24 cellular contexts compared by ENCODE assay signal in the genomic region with DNA sequence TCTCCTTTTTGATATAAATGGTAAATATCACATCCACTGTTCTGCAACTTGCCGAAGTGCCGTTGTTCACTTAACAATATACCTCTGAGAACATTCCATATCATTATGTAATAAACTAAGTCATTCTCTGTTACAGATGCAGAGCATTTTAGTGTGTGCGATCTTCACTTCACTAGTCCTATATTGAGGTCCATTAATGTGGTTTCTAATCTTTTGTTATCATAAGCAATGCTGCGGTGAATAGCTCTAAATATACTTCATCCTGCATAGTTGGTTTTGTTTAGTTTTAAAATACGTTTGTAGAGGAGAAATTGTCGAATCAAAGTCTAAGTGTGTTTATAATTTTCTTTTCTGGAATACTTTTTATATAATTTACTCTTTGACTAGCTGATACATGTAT.
"Had no signal": no experiment of that assay in that cellular context is flagged by ENCODE, and none has a peak within 500 bp of the region (broad histone marks: within the 10 kb centered on the region; RNA-seq: fewer than 3 reads in every experiment).

No MANE protein-coding gene starts in this region.

- H3K36me3 ChIP-seq: cardiac muscle cell, heart left ventricle, lower lobe of right lung, right atrium auricular region, suprapubic skin, tibial nerve, WERI-Rb-1 had no signal

- H3K27ac Mint-ChIP-seq: activated naive CD8-positive, alpha-beta T cell; activated T-cell treated with anti-CD3 and anti-CD28 coated beads, Interleukin-2, amount 50 U/mL, for 24 hours; effector memory CD8-positive, alpha-beta T cell; natural killer cell treated with Interleukin-12 subunit alpha and Interleukin-12 subunit beta and Interleukin-15 and Interleukin-18, amount 100 ng/mL, for 72 hours; T-helper 1 cell treated with Interleukin-12 subunit alpha and Interleukin-12 subunit beta and Interleukin-4 antibody, amounts not matched to agents 30 μg/mL and 1 μg/mL, for 36 hours had no signal

- H3K4me1 ChIP-seq: lower lobe of right lung, right atrium auricular region, suprapubic skin, tibial nerve had no signal

- H3K9me3 Mint-ChIP-seq: activated T-cell treated with anti-CD3 and anti-CD28 coated beads, Interleukin-2, amount 50 U/mL, for 24 hours; effector memory CD8-positive, alpha-beta T cell; natural killer cell treated with Interleukin-12 subunit alpha and Interleukin-12 subunit beta and Interleukin-15 and Interleukin-18, amount 100 ng/mL, for 72 hours; T-helper 1 cell treated with Interleukin-12 subunit alpha and Interleukin-12 subunit beta and Interleukin-4 antibody, amounts not matched to agents 30 μg/mL and 1 μg/mL, for 36 hours had no signal

- H3K27me3 Mint-ChIP-seq: activated naive CD8-positive, alpha-beta T cell; activated T-cell treated with anti-CD3 and anti-CD28 coated beads, Interleukin-2, amount 50 U/mL, for 24 hours; effector memory CD8-positive, alpha-beta T cell; natural killer cell treated with Interleukin-12 subunit alpha and Interleukin-12 subunit beta and Interleukin-15 and Interleukin-18, amount 100 ng/mL, for 72 hours had no signal

- H3K4me3 Mint-ChIP-seq: activated naive CD8-positive, alpha-beta T cell; activated T-cell treated with anti-CD3 and anti-CD28 coated beads, Interleukin-2, amount 50 U/mL, for 24 hours; brain; effector memory CD8-positive, alpha-beta T cell; natural killer cell treated with Interleukin-12 subunit alpha and Interleukin-12 subunit beta and Interleukin-15 and Interleukin-18, amount 100 ng/mL, for 72 hours; T-helper 1 cell treated with Interleukin-12 subunit alpha and Interleukin-12 subunit beta and Interleukin-4 antibody, amounts not matched to agents 30 μg/mL and 1 μg/mL, for 36 hours had no signal

- H3K4me3 ChIP-seq: cardiac muscle cell, heart left ventricle, lower lobe of right lung, right atrium auricular region, suprapubic skin, tibial nerve had no signal

- DNase-seq: activated CD4-positive, alpha-beta T cell treated with anti-CD3 and anti-CD28 coated beads for 48 hours; activated CD4-positive, alpha-beta T cell treated with anti-CD3 and anti-CD28 coated beads, Interleukin-2, amount 50 U/mL, for 48 hours; activated CD8-positive, alpha-beta memory T cell treated with anti-CD3 and anti-CD28 coated beads, Interleukin-2, amount 50 U/mL, for 48 hours; activated gamma-delta T cell; activated T-cell treated with anti-CD3 and anti-CD28 coated beads, Interleukin-2, amount 50 U/mL, for 24 hours; aorta; cortex of kidney; effector memory CD8-positive, alpha-beta T cell; foreskin keratinocyte; heart left ventricle; kidney glomerular epithelial cell; lower lobe of right lung; stimulated activated naive CD4-positive, alpha-beta T cell; T-helper 9 cell; WERI-Rb-1 had no signal

- H3K27me3 ChIP-seq: cardiac muscle cell, foreskin keratinocyte, heart left ventricle, right atrium auricular region, suprapubic skin, tibial nerve had no signal

- H3K9me3 ChIP-seq: heart left ventricle, lower lobe of right lung, right atrium auricular region, suprapubic skin, tibial nerve had no signal

- H3K36me3 Mint-ChIP-seq: activated naive CD8-positive, alpha-beta T cell; brain; natural killer cell treated with Interleukin-12 subunit alpha and Interleukin-12 subunit beta and Interleukin-15 and Interleukin-18, amount 100 ng/mL, for 72 hours had no signal

- H3K27ac ChIP-seq: cardiac muscle cell, foreskin keratinocyte, heart left ventricle, lower lobe of right lung, right atrium auricular region, suprapubic skin, tibial nerve, WERI-Rb-1 had no signal

- ATAC-seq: effector memory CD8-positive, alpha-beta T cell; heart left ventricle; left lobe of liver; lower lobe of right lung; natural killer cell treated with Interleukin-12 subunit alpha and Interleukin-12 subunit beta and Interleukin-15 and Interleukin-18, amount 100 ng/mL, for 72 hours had no signal
